In the genomic region with DNA sequence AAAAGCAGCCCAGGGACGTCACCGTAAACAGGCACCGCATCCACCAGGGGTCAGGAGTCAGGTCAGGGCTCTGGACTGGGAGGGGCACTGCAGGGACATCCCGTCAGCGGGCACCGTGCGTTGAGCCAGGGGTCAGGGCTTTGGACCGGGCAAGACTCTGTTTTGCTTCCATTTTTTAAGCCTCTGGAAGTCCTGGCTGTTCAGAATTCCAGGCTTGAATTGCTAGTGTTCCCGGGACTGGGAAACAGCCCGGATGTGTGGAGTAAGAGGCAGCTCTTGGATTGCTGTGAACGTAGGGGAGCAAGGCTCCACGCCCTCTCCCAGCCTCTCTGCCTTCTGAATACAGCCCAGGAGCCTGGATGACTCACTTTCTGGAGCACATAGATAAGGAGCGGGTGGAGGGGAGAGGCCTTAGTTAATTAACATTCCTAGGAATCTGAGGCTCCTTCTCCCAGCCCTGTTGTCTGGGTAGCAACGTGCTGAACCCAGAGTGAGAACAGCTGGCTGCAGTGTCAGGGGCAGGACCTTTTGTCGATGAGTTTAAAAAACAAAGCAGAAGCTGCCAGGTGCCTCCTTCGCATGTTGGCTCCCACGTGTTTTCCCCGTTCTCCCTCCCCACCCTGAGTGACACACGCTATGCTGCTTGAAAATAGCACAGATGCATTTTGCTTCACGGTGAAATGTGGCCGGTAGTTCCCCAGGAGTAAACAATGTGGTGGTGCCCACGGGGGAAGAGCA, we compare ENCODE assay signal across 1 cellular context.
TF ChIP-seq lines count a peak whose summit lies in the region.

No MANE protein-coding gene starts in this region.

TF ChIP-seq in HepG2, 621 proteins besides CTCF, POLR2A, EP300 and RAD21 (continued from another document and continues in another):
- no peak for TF ChIP-seq FUBP1 (CRISPR knock-in tag; IDR thresholded peaks at IDR 0.05; ENCODE audit: borderline replicate concordance)
- TF ChIP-seq, protein P1, sequence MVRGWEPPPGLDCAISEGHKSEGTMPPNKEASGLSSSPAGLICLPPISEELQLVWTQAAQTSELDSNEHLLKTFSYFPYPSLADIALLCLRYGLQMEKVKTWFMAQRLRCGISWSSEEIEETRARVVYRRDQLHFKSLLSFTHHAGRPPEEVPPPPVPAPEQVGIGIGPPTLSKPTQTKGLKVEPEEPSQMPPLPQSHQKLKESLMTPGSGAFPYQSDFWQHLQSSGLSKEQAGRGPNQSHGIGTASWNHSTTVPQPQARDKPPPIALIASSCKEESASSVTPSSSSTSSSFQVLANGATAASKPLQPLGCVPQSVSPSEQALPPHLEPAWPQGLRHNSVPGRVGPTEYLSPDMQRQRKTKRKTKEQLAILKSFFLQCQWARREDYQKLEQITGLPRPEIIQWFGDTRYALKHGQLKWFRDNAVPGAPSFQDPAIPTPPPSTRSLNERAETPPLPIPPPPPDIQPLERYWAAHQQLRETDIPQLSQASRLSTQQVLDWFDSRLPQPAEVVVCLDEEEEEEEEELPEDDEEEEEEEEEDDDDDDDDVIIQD (CRISPR knock-in tag; IDR thresholded peaks at IDR 0.05; ENCODE audit: low read depth) = no peak
- no peak for TF ChIP-seq RBFOX2 (IDR thresholded peaks at IDR 0.05; ENCODE audit: low read depth, low read length)
- TF ChIP-seq ZSCAN25 (CRISPR knock-in tag; IDR thresholded peaks at IDR 0.05) = no peak
- TF ChIP-seq KLF6 (CRISPR knock-in tag; IDR thresholded peaks at IDR 0.05) = no peak
- no peak for TF ChIP-seq REL (CRISPR knock-in tag; conservative IDR thresholded peaks at IDR 0.05)
- no peak; the same call in none of the 2 replicates for TF ChIP-seq ZNF574 (CRISPR knock-in tag; IDR thresholded peaks at IDR 0.05)
- TF ChIP-seq, protein P2, sequence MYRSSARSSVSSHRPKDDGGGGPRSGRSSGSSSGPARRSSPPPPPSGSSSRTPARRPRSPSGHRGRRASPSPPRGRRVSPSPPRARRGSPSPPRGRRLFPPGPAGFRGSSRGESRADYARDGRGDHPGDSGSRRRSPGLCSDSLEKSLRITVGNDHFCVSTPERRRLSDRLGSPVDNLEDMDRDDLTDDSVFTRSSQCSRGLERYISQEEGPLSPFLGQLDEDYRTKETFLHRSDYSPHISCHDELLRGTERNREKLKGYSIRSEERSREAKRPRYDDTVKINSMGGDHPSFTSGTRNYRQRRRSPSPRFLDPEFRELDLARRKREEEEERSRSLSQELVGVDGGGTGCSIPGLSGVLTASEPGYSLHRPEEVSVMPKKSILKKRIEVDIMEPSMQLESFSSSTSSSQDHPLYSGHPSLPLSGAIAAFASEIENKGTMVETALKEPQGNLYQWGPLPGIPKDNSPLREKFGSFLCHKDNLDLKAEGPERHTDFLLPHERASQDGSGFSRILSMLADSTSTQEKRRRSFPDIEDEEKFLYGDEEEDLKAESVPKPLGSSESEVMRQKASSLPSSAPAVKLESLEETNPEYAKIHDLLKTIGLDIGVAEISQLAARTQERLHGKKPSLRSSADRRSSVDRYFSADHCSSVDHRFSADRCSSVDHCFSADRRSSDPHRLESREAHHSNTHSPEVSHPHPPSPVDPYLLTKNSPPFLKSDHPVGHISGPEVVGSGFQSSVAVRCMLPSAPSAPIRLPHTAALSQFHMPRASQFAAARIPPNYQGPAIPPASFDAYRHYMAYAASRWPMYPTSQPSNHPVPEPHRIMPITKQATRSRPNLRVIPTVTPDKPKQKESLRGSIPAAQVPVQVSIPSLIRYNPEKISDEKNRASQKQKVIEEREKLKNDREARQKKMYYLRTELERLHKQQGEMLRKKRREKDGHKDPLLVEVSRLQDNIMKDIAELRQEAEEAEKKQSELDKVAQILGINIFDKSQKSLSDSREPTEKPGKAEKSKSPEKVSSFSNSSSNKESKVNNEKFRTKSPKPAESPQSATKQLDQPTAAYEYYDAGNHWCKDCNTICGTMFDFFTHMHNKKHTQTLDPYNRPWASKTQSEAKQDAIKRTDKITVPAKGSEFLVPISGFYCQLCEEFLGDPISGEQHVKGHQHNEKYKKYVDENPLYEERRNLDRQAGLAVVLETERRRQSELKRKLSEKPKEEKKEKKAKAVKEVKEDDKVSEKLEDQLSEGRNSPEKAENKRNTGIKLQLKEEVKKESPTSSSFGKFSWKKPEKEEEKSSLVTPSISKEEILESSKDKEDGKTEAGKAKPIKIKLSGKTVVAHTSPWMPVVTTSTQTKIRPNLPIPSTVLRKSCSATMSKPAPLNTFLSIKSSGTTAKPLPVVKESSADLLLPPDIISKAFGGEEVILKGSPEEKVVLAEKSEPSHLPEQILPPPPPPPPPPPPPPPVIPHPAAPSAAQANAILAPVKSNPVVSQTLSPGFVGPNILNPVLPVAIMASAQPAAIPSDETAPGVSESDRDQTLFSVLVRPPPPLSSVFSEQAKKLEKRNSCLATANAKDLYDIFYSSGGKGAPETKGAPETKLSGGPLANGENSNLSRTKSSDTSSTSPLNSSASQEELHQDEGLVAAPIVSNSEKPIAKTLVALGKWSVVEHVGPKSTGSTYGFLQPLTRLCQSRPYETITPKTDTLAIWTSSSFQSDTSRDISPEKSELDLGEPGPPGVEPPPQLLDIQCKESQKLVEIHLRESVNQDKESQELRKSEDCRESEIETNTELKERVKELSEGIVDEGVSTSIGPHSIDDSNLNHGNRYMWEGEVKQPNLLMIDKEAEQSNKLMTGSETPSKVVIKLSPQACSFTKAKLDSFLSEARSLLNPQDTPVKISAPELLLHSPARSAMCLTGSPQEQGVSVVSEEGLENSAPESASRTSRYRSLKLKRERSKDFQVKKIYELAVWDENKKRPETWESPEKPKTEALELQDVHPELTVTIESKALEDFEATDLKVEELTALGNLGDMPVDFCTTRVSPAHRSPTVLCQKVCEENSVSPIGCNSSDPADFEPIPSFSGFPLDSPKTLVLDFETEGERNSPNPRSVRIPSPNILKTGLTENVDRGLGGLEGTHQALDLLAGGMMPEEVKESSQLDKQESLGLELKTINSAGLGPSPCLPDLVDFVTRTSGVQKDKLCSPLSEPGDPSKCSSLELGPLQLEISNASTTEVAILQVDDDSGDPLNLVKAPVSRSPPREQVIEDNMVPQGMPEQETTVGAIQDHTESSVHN (CRISPR knock-in tag; IDR thresholded peaks at IDR 0.05) = no peak
- no peak for TF ChIP-seq ZNF235 (CRISPR knock-in tag; IDR thresholded peaks at IDR 0.05; ENCODE audit: borderline replicate concordance)
- peak; percentile 82; the same call in 1 of the 2 replicates for TF ChIP-seq TARDBP (CRISPR knock-in tag; IDR thresholded peaks at IDR 0.05)
- TF ChIP-seq ARNT2 (CRISPR knock-in tag; IDR thresholded peaks at IDR 0.05; ENCODE audit: low read depth) = no peak
- peak; percentile 25; the same call in 1 of the 2 replicates for TF ChIP-seq THAP11 (CRISPR knock-in tag; IDR thresholded peaks at IDR 0.05)
- TF ChIP-seq, protein P3, sequence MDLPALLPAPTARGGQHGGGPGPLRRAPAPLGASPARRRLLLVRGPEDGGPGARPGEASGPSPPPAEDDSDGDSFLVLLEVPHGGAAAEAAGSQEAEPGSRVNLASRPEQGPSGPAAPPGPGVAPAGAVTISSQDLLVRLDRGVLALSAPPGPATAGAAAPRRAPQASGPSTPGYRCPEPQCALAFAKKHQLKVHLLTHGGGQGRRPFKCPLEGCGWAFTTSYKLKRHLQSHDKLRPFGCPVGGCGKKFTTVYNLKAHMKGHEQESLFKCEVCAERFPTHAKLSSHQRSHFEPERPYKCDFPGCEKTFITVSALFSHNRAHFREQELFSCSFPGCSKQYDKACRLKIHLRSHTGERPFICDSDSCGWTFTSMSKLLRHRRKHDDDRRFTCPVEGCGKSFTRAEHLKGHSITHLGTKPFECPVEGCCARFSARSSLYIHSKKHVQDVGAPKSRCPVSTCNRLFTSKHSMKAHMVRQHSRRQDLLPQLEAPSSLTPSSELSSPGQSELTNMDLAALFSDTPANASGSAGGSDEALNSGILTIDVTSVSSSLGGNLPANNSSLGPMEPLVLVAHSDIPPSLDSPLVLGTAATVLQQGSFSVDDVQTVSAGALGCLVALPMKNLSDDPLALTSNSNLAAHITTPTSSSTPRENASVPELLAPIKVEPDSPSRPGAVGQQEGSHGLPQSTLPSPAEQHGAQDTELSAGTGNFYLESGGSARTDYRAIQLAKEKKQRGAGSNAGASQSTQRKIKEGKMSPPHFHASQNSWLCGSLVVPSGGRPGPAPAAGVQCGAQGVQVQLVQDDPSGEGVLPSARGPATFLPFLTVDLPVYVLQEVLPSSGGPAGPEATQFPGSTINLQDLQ (CRISPR knock-in tag; IDR thresholded peaks at IDR 0.05) = no peak
- no peak for TF ChIP-seq HOXA5 (CRISPR knock-in tag; IDR thresholded peaks at IDR 0.05)
- no peak for TF ChIP-seq TBP (CRISPR knock-in tag; IDR thresholded peaks at IDR 0.05)
- TF ChIP-seq ZNF609 (CRISPR knock-in tag; IDR thresholded peaks at IDR 0.05; ENCODE audit: borderline replicate concordance) = peak; percentile 58; the same call in 1 of the 2 replicates
- no peak for TF ChIP-seq ZNF333 (CRISPR knock-in tag; IDR thresholded peaks at IDR 0.05; ENCODE audit: borderline replicate concordance)
- TF ChIP-seq HNRNPUL1 (IDR thresholded peaks at IDR 0.05; ENCODE audit: low read depth, low read length) = no peak
- TF ChIP-seq MNT (IDR thresholded peaks at IDR 0.05) = no peak
- TF ChIP-seq ZNF776 (CRISPR knock-in tag; IDR thresholded peaks at IDR 0.05) = no peak
